In genomic region chr10:30413996-30414576, GRCh38 we compare ENCODE assay signal across 1 cellular context.
A peak's percentile ranks its signal among the peaks of the same experiment; 100 is the strongest.
TF ChIP-seq lines count a peak whose summit lies in the region.

No MANE protein-coding gene starts in this region.

TF ChIP-seq in HepG2, 621 proteins besides CTCF, POLR2A, EP300 and RAD21 (continued from another document):
- TF ChIP-seq THAP8 (CRISPR knock-in tag; IDR thresholded peaks at IDR 0.05; ENCODE audit: borderline replicate concordance) (no peak), ZNF205 (CRISPR knock-in tag; IDR thresholded peaks at IDR 0.05) (no peak), MEIS2 (CRISPR knock-in tag; IDR thresholded peaks at IDR 0.05) (no peak), GABPA (IDR thresholded peaks at IDR 0.05; ENCODE audit: low read depth, low read length) (no peak), GABPA (CRISPR knock-in tag; IDR thresholded peaks at IDR 0.05; ENCODE audit: low read depth) (0 out of 2 replicates have a peak, but pooled peaks have one; percentile 6), ZNF414 (CRISPR knock-in tag; IDR thresholded peaks at IDR 0.05) (no peak), KAT8 (CRISPR knock-in tag; IDR thresholded peaks at IDR 0.05) (0 out of 2 replicates have a peak, but pooled peaks have one; percentile 25), FOXK2 (IDR thresholded peaks at IDR 0.05) (no peak), MATR3 (CRISPR knock-in tag; IDR thresholded peaks at IDR 0.05) (no peak), TIGD3 (CRISPR knock-in tag; IDR thresholded peaks at IDR 0.05; ENCODE audit: borderline replicate concordance) (no peak), FOXA3 (CRISPR knock-in tag; IDR thresholded peaks at IDR 0.05) (0 out of 2 replicates have a peak, but pooled peaks have one; percentile 13), TBL1XR1 (IDR thresholded peaks at IDR 0.05; ENCODE audit: borderline replicate concordance, low read length, partially characterized antibody) (no peak), PITX1 (CRISPR knock-in tag; IDR thresholded peaks at IDR 0.05) (no peak), CEBPB (IDR thresholded peaks at IDR 0.05; ENCODE audit: borderline replicate concordance, low read depth, low read length) (peak; percentile 95), KLF15 (CRISPR knock-in tag; IDR thresholded peaks at IDR 0.05; ENCODE audit: borderline replicate concordance) (no peak), ZNF564 (CRISPR knock-in tag; IDR thresholded peaks at IDR 0.05) (no peak), RFX3 (CRISPR knock-in tag; IDR thresholded peaks at IDR 0.05) (no peak), TBX2 (CRISPR knock-in tag; IDR thresholded peaks at IDR 0.05; ENCODE audit: borderline replicate concordance) (no peak), GABPB1 (CRISPR knock-in tag; IDR thresholded peaks at IDR 0.05) (no peak), FOXO1 (CRISPR knock-in tag; IDR thresholded peaks at IDR 0.05) (no peak), ZNF609 (CRISPR knock-in tag; IDR thresholded peaks at IDR 0.05; ENCODE audit: borderline replicate concordance) (no peak), SAP130 (CRISPR knock-in tag; IDR thresholded peaks at IDR 0.05; ENCODE audit: low read depth) (peak; percentile 48), ZMAT5 (CRISPR knock-in tag; IDR thresholded peaks at IDR 0.05; ENCODE audit: borderline replicate concordance, low read depth) (no peak), ZBTB39 (CRISPR knock-in tag; IDR thresholded peaks at IDR 0.05) (no peak), STAG1 (CRISPR knock-in tag; IDR thresholded peaks at IDR 0.05) (peak; percentile 87), TRIM24 (CRISPR knock-in tag; IDR thresholded peaks at IDR 0.05) (no peak), ZNF558 (CRISPR knock-in tag; IDR thresholded peaks at IDR 0.05; ENCODE audit: borderline replicate concordance) (no peak), CREB1 (IDR thresholded peaks at IDR 0.05) (no peak), CREB1 (CRISPR knock-in tag; IDR thresholded peaks at IDR 0.05) (no peak), CREBL2 (CRISPR knock-in tag; IDR thresholded peaks at IDR 0.05; ENCODE audit: borderline replicate concordance) (no peak)
